In the genomic region with DNA sequence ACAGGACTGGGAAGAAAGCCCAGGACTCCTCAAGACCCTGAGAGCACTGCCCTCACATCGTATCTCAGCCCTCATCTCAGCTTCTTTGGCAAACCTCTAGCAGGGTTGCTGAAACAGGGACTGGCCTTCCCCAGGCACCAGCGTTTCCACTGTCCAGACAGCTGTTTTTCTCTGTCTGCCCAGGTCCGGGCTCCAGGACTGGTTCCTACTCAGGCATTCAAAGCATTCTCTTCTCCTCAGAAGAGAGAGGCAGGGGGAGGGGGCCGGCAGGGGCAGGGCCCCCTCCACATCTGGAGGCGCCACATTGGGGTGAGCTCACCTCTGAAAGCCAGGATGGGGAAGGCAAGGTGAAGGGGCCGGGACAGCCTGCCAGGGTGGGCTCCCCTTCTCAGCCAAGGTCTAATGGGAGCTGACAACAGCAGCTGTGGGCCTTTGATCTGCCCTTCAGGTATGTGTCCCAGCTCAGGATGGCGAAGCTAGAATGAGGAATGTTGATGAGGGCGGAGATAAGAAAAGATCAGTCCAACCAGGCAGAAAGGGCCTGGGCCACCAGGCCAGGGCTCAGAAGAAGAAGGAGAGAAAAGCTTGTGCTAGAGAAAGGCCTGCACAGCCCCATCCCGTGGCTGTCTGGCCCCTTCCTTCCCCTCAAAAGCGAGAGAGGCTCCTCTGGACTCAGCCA, we compare ENCODE assay signal across 1 cellular context.
TF ChIP-seq lines count a peak whose summit lies in the region.

No MANE protein-coding gene starts in this region.

TF ChIP-seq in HCT116, 20 proteins besides CTCF, POLR2A, EP300 and RAD21 (continued from another document):
- no peak for TF ChIP-seq CEBPB (IDR thresholded peaks at IDR 0.05; ENCODE audit: low read depth)
- TF ChIP-seq YY1 (IDR thresholded peaks at IDR 0.05; ENCODE audit: extremely low read depth, insufficient replicate concordance, low read depth, low read length): no peak
- TF ChIP-seq EZH2 (IDR thresholded peaks at IDR 0.05): no peak
- no peak for TF ChIP-seq SP1 (IDR thresholded peaks at IDR 0.05; ENCODE audit: low read depth)
- no peak for TF ChIP-seq REST (IDR thresholded peaks at IDR 0.05; ENCODE audit: low read depth)
- TF ChIP-seq JUND (IDR thresholded peaks at IDR 0.05): no peak
- TF ChIP-seq MAX (IDR thresholded peaks at IDR 0.05): no peak
- TF ChIP-seq EZH2phosphoT487 (IDR thresholded peaks at IDR 0.05; ENCODE audit: borderline replicate concordance): no peak
- TF ChIP-seq ELF1 (IDR thresholded peaks at IDR 0.05; ENCODE audit: borderline replicate concordance, low read depth): no peak
- no peak for TF ChIP-seq CBX3 (IDR thresholded peaks at IDR 0.05; ENCODE audit: low read depth)
